21 cellular contexts compared by ENCODE assay signal in the genomic region with DNA sequence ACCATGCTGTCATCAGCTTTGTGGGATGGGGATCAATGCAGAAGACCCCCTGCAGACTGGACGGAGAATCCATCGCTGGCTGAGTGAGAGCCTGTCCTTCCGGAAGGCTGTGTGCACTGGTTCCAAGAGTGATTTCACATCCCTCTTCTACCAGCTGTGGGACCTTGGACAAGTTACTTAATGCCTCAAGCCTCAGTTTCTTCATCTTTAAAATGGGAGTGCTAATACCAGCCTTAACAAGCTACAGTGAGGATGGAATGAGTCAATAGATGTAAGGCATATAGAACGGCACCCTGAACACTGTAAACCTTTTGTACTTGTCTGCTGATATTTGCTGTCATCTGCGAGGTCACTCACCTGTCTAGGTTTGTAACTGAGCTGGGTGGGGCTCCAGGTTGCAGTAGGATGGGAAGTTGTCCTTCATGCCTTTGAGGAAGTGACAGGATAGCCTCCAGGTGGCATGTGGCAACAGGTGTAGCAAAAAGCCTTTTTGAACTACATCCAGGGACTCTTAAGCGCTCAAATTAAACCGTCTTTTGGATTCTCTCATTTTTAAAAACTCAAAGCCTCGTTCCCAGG. TPM values are rescaled to one million over a fixed set of nuclear protein-coding genes. Genes with fewer than 3 reads are reported as not detected.
DNase-seq lines count a peak whose midpoint lies in the region; ATAC-seq and TF ChIP-seq lines count a peak whose summit lies in the region.
"Had no signal": no experiment of that assay in that cellular context is flagged by ENCODE, and none has a peak within 500 bp of the region (broad histone marks: within the 10 kb centered on the region; RNA-seq: fewer than 3 reads in every experiment).

No MANE protein-coding gene starts in this region.

- DNase-seq in NCI-H748 (lab: John Stamatoyannopoulos, UW; ENCODE audit: unreplicated experiment) (peak; percentile 80), NCI-H748 treated with DMSO at 0.1 percent for 48 hours (lab: John Stamatoyannopoulos, UW) (no peak), NCI-H510A (lab: John Stamatoyannopoulos, UW) (peak; percentile 93), epithelial cell of esophagus (ENCODE audit: low read depth) (peak; percentile 41), GOT3 (lab: John Stamatoyannopoulos, UW) (no peak), GM20000 (ENCODE audit: low spot score) (no peak)
- DNase-seq in activated T-helper 2 cell treated with anti-CD3 and anti-CD28 coated beads, Interferon-gamma antibody, Interleukin-2, Interleukin-4, amounts not matched to agents 10 μg/mL and 5 μg/mL and 100 μg/mL, durations not matched to agents 14 hours and 24 hours and 36 hours (ENCODE audit: low spot score) = no peak
- DNase-seq: activated CD4-positive, alpha-beta T cell treated with anti-CD3 and anti-CD28 coated beads, Interleukin-2, amount 50 U/mL, for 1 hour; activated gamma-delta T cell treated with Interleukin-2 at 50 U/mL for 16 hours; effector CD4-positive, alpha-beta T cell; glutamatergic neuron; left lung; NCI-H1694 treated with DMSO at 0.1 percent for 48 hours; PC-9; stimulated activated CD4-positive, alpha-beta T cell treated with anti-CD3 and anti-CD28 coated beads, Interleukin-4, amount 100 ng/mL, for 24 hours; T-helper 17 cell had no signal

- H3K4me3 ChIP-seq in epithelial cell of esophagus (ENCODE audit: low read length) = no peak overlapping the region
- H3K4me3 ChIP-seq: left lung, PC-9, prostate gland, SJSA1, smooth muscle cell had no signal

- H3K27me3 Mint-ChIP-seq in activated T-helper 2 cell treated with anti-CD3 and anti-CD28 coated beads, Interferon-gamma antibody, Interleukin-2, Interleukin-4, amounts not matched to agents 10 μg/mL and 5 μg/mL and 100 μg/mL, durations not matched to agents 14 hours and 24 hours and 36 hours (ENCODE audit: low read depth) = peaks cover 7% of the 10 kb centered on the region

- TF ChIP-seq CTCF in epithelial cell of esophagus (IDR thresholded peaks at IDR 0.05; ENCODE audit: insufficient read depth, low read depth, low read length, missing control alignments) (no peak), GM20000 (IDR thresholded peaks at IDR 0.05; ENCODE audit: extremely low read depth, missing control alignments) (no peak)

- ATAC-seq in GM21381 (IDR thresholded peaks at IDR 0.05; ENCODE audit: unreplicated experiment) = no peak
- ATAC-seq: left lung, T-helper 17 cell had no signal

- no peaks in the 10 kb centered on the region for H3K36me3 Mint-ChIP-seq in activated T-helper 2 cell treated with anti-CD3 and anti-CD28 coated beads, Interferon-gamma antibody, Interleukin-2, Interleukin-4, amounts not matched to agents 10 μg/mL and 5 μg/mL and 100 μg/mL, durations not matched to agents 14 hours and 24 hours and 36 hours (ENCODE audit: low read depth)
- H3K36me3 Mint-ChIP-seq: CD14-positive monocyte had no signal

- no peaks in the 10 kb centered on the region for H3K4me1 Mint-ChIP-seq in activated T-helper 2 cell treated with anti-CD3 and anti-CD28 coated beads, Interferon-gamma antibody, Interleukin-2, Interleukin-4, amounts not matched to agents 10 μg/mL and 5 μg/mL and 100 μg/mL, durations not matched to agents 14 hours and 24 hours and 36 hours (ENCODE audit: low read depth)
- H3K4me1 Mint-ChIP-seq: T-helper 17 cell had no signal

- intact Hi-C loops in activated T-helper 2 cell treated with anti-CD3 and anti-CD28 coated beads, Interferon-gamma antibody, Interleukin-2, Interleukin-4, amounts not matched to agents 10 μg/mL and 5 μg/mL and 100 μg/mL, durations not matched to agents 14 hours and 24 hours and 36 hours (cut with micrococcal nuclease) = no loop called here

- H3K9me3 Mint-ChIP-seq in activated T-helper 2 cell treated with anti-CD3 and anti-CD28 coated beads, Interferon-gamma antibody, Interleukin-2, Interleukin-4, amounts not matched to agents 10 μg/mL and 5 μg/mL and 100 μg/mL, durations not matched to agents 14 hours and 24 hours and 36 hours = no peaks in the 10 kb centered on the region

- no peak overlapping the region for H3K4me3 Mint-ChIP-seq in activated T-helper 2 cell treated with anti-CD3 and anti-CD28 coated beads, Interferon-gamma antibody, Interleukin-2, Interleukin-4, amounts not matched to agents 10 μg/mL and 5 μg/mL and 100 μg/mL, durations not matched to agents 14 hours and 24 hours and 36 hours (ENCODE audit: low read depth)
- H3K4me3 Mint-ChIP-seq: CD14-positive monocyte, T-helper 17 cell had no signal

- H3K27ac Mint-ChIP-seq in activated T-helper 2 cell treated with anti-CD3 and anti-CD28 coated beads, Interferon-gamma antibody, Interleukin-2, Interleukin-4, amounts not matched to agents 10 μg/mL and 5 μg/mL and 100 μg/mL, durations not matched to agents 14 hours and 24 hours and 36 hours = no peak overlapping the region
- H3K27ac Mint-ChIP-seq: CD14-positive monocyte, T-helper 17 cell had no signal

RNA-seq across cellular contexts. Expression of gene TMEM51, which starts 27.5 kb away (rescaled TPM):
- 0.11 and 0.16 TPM in 2 replicates for total RNA-seq in activated T-helper 2 cell treated with anti-CD3 and anti-CD28 coated beads, Interferon-gamma antibody, Interleukin-2, Interleukin-4, amounts not matched to agents 10 μg/mL and 5 μg/mL and 100 μg/mL, durations not matched to agents 14 hours and 24 hours and 36 hours
- total RNA-seq: T-helper 17 cell had no signal

Comparison
In these comparisons a context has a peak if more than half of its experiments do, and no peak if none do; other contexts are left out.
1. DNase-seq: peak in NCI-H748 (single experiment), NCI-H510A (single experiment) and epithelial cell of esophagus (single experiment); none in NCI-H748 treated with DMSO at 0.1 percent for 48 hours (single experiment), GOT3 (single experiment), activated T-helper 2 cell treated with anti-CD3 and anti-CD28 coated beads, Interferon-gamma antibody, Interleukin-2, Interleukin-4, amounts not matched to agents 10 μg/mL and 5 μg/mL and 100 μg/mL, durations not matched to agents 14 hours and 24 hours and 36 hours (single experiment) and GM20000 (single experiment).